In the genomic region with DNA sequence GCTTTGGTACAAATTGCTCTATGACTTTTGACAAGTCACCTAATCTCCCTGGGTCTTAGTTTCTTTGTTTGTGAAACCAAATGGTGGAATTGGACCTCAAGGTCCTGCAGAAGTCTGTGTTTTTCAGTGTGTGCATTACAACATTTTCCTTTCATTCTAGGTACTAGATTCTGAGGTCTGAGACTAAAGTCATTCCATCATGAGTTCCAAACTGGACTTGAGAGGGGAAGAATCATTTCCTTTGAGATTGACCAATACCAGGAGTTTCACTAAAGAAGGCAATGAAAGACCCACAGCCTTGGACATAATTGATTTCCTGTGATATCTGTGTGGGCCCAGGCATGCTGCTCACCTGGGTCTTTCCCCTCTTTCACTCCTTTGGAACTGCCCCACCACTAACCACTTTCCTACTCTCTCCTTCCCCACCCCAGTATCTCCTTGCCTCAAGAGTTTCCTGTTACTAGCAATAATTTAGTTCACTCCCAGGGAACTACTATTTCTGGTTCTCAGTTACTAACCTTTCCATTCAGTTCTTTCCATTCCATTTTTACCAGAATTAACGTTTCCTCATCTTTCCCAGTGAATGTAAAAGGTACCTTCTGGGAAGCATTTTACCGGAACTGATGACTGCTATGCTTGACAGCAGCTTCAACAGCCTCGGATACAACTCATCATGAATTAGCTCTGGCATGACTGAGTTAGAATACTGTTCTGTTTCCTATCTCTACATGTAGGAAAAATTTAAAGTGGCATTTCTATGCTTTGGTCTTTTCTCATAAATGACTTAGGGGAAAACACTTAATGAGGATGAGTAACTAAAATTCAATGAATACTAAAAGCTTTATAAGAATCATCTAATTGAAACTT, we compare ENCODE assay signal across 15 cellular contexts. TPM values are rescaled to one million over a fixed set of nuclear protein-coding genes. Genes with fewer than 3 reads are reported as not detected.
"Had no signal": no experiment of that assay in that cellular context is flagged by ENCODE, and none has a peak within 500 bp of the region (broad histone marks: within the 10 kb centered on the region; RNA-seq: fewer than 3 reads in every experiment).

No MANE protein-coding gene starts in this region.

- H3K9me3 ChIP-seq: gastroesophageal sphincter, neutrophil had no signal

- H3K36me3 Mint-ChIP-seq: type B pancreatic cell had no signal

- H3K27me3 ChIP-seq: gastroesophageal sphincter, neutrophil had no signal

- H3K27me3 Mint-ChIP-seq: naive thymus-derived CD4-positive, alpha-beta T cell; type B pancreatic cell had no signal

- H3K4me3 ChIP-seq: gastroesophageal sphincter had no signal

- H3K9me3 Mint-ChIP-seq: naive thymus-derived CD4-positive, alpha-beta T cell; nephron progenitor cell; type B pancreatic cell had no signal

- H3K27ac ChIP-seq: gastroesophageal sphincter, neutrophil had no signal

- FAIRE-seq: endometrium, urothelium cell line had no signal

- H3K4me1 Mint-ChIP-seq: nephron progenitor cell had no signal

- DNase-seq: cortex of kidney; effector memory CD4-positive, alpha-beta T cell; glutamatergic neuron; islet precursor cell; mammary epithelial cell; naive thymus-derived CD4-positive, alpha-beta T cell; nephron progenitor cell; posterior cingulate gyrus; stimulated activated naive CD4-positive, alpha-beta T cell had no signal

- H3K36me3 ChIP-seq: gastroesophageal sphincter, neutrophil had no signal

- H3K4me3 Mint-ChIP-seq: naive thymus-derived CD4-positive, alpha-beta T cell; nephron progenitor cell; type B pancreatic cell had no signal

- H3K27ac Mint-ChIP-seq: nephron progenitor cell, type B pancreatic cell had no signal

RNA-seq across cellular contexts. Expression of gene TAS2R41, which starts 18.4 kb away (rescaled TPM):
- polyA plus RNA-seq: fibroblast of lung; mammary epithelial cell; naive thymus-derived CD4-positive, alpha-beta T cell had no signal

RNA-seq across cellular contexts. Expression of gene TAS2R60, which starts 52.8 kb away (rescaled TPM):
- polyA plus RNA-seq: fibroblast of lung, mammary epithelial cell had no signal
